Comparison of ENCODE assay signal across 19 cellular contexts in genomic region chr14:53093206-53093605, GRCh38. TPM values are rescaled to one million over a fixed set of nuclear protein-coding genes. Genes with fewer than 3 reads are reported as not detected.
DNase-seq lines count a peak whose midpoint lies in the region; TF ChIP-seq lines count a peak whose summit lies in the region.
"Had no signal": no experiment of that assay in that cellular context is flagged by ENCODE, and none has a peak within 500 bp of the region (broad histone marks: within the 10 kb centered on the region; RNA-seq: fewer than 3 reads in every experiment).

No MANE protein-coding gene starts in this region.

- H3K18ac ChIP-seq in mesenchymal stem cell (ENCODE audit: low read depth in 1 of 2, low read length in 2 of 2) = no peak overlapping the region

- H3K27ac ChIP-seq in mesenchymal stem cell (ENCODE audit: low read length, poor library complexity, severe bottlenecking) (no peak overlapping the region), esophagus muscularis mucosa (replicated peaks in 1 of 4) (no peak overlapping the region)
- H3K27ac ChIP-seq: adrenal gland, C4-2B, cardiac muscle cell, left ventricle myocardium inferior, prostate gland, RWPE1, skin epidermis, upper lobe of right lung had no signal

- TF ChIP-seq CTCF in BJ (IDR thresholded peaks at IDR 0.05; ENCODE audit: insufficient read depth, low read depth, low read length) = no peak
- no peak for TF ChIP-seq CTCF in esophagus muscularis mucosa (IDR thresholded peaks at IDR 0.05)

- H3K9me3 ChIP-seq in mesenchymal stem cell (ENCODE audit: control insufficient read depth, low read length) = no peaks in the 10 kb centered on the region
- peaks cover 0 to 3% (median 0%) of the 10 kb centered on the region in 4 donors for H3K9me3 ChIP-seq in esophagus muscularis mucosa
- H3K9me3 ChIP-seq: adrenal gland, prostate gland, upper lobe of right lung had no signal

- no peak overlapping the region for H3K23ac ChIP-seq in mesenchymal stem cell (ENCODE audit: low read length in 2 of 2)

- intact Hi-C loops in esophagus muscularis mucosa (cut with DNase I) = no loop called here

- no peaks in the 10 kb centered on the region for H3K4me1 ChIP-seq in mesenchymal stem cell (ENCODE audit: control insufficient read depth, insufficient read depth, low read depth, low read length)
- no peaks in the 10 kb centered on the region for H3K4me1 ChIP-seq in esophagus muscularis mucosa
- H3K4me1 ChIP-seq: adrenal gland, left ventricle myocardium inferior, prostate gland, upper lobe of right lung had no signal

- no peak overlapping the region for H3K4ac ChIP-seq in mesenchymal stem cell (ENCODE audit: low read depth in 1 of 2, low read length in 2 of 2)

- no peak overlapping the region for H2BK12ac ChIP-seq in mesenchymal stem cell (ENCODE audit: low read length in 2 of 2)

- H3K36me3 ChIP-seq in BJ (ENCODE audit: control insufficient read depth, insufficient read depth, low read length) (no peaks in the 10 kb centered on the region), mesenchymal stem cell (ENCODE audit: control insufficient read depth in 1 of 2, insufficient read depth in 2 of 2, low read depth in 1 of 2, low read length in 2 of 2) (peaks cover 0 to 30% of the 10 kb centered on the region in 2 experiments), esophagus muscularis mucosa (peaks cover 0 to 13% (median 8%) of the 10 kb centered on the region in 4 donors)
- H3K36me3 ChIP-seq: adrenal gland, prostate gland, upper lobe of right lung had no signal

- H2AFZ ChIP-seq in mesenchymal stem cell (ENCODE audit: low read depth, low read length) = no peak overlapping the region

- DNase-seq in BJ (ENCODE audit: low read depth) (peak; percentile 5), HS-5 (ENCODE audit: low read depth) (peak; percentile 6), dedifferentiated amniotic fluid mesenchymal stem cell (ENCODE audit: extremely low spot score) (peak; percentile 57), mesenchymal stem cell (no peak), esophagus muscularis mucosa (ENCODE audit: extremely low spot score) (no peak), hypothalamus (lab: John Stamatoyannopoulos, UW) (no peak)
- no peak for DNase-seq in activated CD4-positive, CD25-positive, alpha-beta regulatory T cell treated with anti-CD3 and anti-CD28 coated beads, Interleukin-2, amount 50 U/mL, for 72 hours
- DNase-seq: adrenal gland; left ventricle myocardium inferior; NCI-H1417; NCI-H524 treated with DMSO at 0.1 percent for 48 hours; stimulated activated CD4-positive, alpha-beta T cell treated with anti-CD3 and anti-CD28 coated beads, Interleukin-4, amount 100 ng/mL, for 24 hours; T1000; upper lobe of right lung had no signal

- no CpG with 5 or more reads among the region's 1 CpG for WGBS in mesenchymal stem cell
- 100% methylated on average over 1 of the region's 1 CpG for WGBS in esophagus muscularis mucosa

- TF ChIP-seq POLR2A in esophagus muscularis mucosa (IDR thresholded peaks at IDR 0.05; ENCODE audit: low read depth) = no peak

- no peak for TF ChIP-seq EP300 in esophagus muscularis mucosa (IDR thresholded peaks at IDR 0.05)

- POLR2A ChIA-PET in BJ (lab: Charles Lee) = no interaction called here

- H3K4me3 ChIP-seq in BJ (ENCODE audit: low read depth, low read length) (no peak overlapping the region), mesenchymal stem cell (ENCODE audit: insufficient read depth in 1 of 2, low read depth in 1 of 2, low read length in 2 of 2) (no peak overlapping the region), esophagus muscularis mucosa (no peak overlapping the region)
- H3K4me3 ChIP-seq: adrenal gland, cardiac muscle cell, left ventricle myocardium inferior, prostate gland, skin epidermis, upper lobe of right lung had no signal

- no peak overlapping the region for H4K91ac ChIP-seq in mesenchymal stem cell (ENCODE audit: low read length)

- H4K8ac ChIP-seq in mesenchymal stem cell (ENCODE audit: low read length) = no peak overlapping the region

- CTCF ChIA-PET in BJ (lab: Yijun Ruan, JAX) = no interaction called here

- H3K4me2 ChIP-seq in mesenchymal stem cell (ENCODE audit: low read length, poor library complexity, severe bottlenecking) = no peak overlapping the region

- H3K27me3 ChIP-seq in BJ (ENCODE audit: control insufficient read depth, insufficient read depth, low read length) (no peaks in the 10 kb centered on the region), mesenchymal stem cell (ENCODE audit: control insufficient read depth in 1 of 2, insufficient read depth in 1 of 2, low read length in 2 of 2) (no peaks in the 10 kb centered on the region), esophagus muscularis mucosa (no peaks in the 10 kb centered on the region)
- H3K27me3 ChIP-seq: adrenal gland, cardiac muscle cell, upper lobe of right lung had no signal

- H3K79me1 ChIP-seq in mesenchymal stem cell (replicated peaks; ENCODE audit: low read length, poor library complexity, severe bottlenecking) = no peaks in the 10 kb centered on the region

- H3K14ac ChIP-seq in mesenchymal stem cell (ENCODE audit: low read length in 2 of 2) = no peak overlapping the region

- no peak overlapping the region for H2BK120ac ChIP-seq in mesenchymal stem cell (ENCODE audit: low read depth, low read length)

- H2BK15ac ChIP-seq in mesenchymal stem cell (ENCODE audit: low read depth, poor library complexity, severe bottlenecking) = no peak overlapping the region

- peak overlapping the region; percentile 70 for H3K9ac ChIP-seq in mesenchymal stem cell (ENCODE audit: low read length)

- H2AK5ac ChIP-seq in mesenchymal stem cell (ENCODE audit: low read length, severe bottlenecking) = no peak overlapping the region

- no peak overlapping the region for H2BK5ac ChIP-seq in mesenchymal stem cell (ENCODE audit: low read depth, low read length, poor library complexity, severe bottlenecking)

RNA-seq across cellular contexts. Expression of gene DDHD1, which starts 59.9 kb away (rescaled TPM):
- polyA plus RNA-seq in BJ (2011; rRNA removed) = 4.1 and 7.6 TPM in 2 replicates
- polyA minus RNA-seq in BJ (2011; rRNA and poly(A)+ RNA removed) = 7.5 and 12.2 TPM in 2 replicates
- 5.7 TPM for polyA plus RNA-seq in mesenchymal stem cell (2013, experiment 1 of 2)
- polyA plus RNA-seq in mesenchymal stem cell (2013, experiment 2 of 2) = 6.4 TPM
- total RNA-seq in esophagus muscularis mucosa = 10 to 100 TPM; 15.4 to 19.9 (median 16.2) TPM

Comparison
In these comparisons a context has a peak if more than half of its experiments do, and no peak if none do; other contexts are left out.
1. DNase-seq: peak in BJ (single experiment), HS-5 (single experiment) and dedifferentiated amniotic fluid mesenchymal stem cell (single experiment); none in mesenchymal stem cell (single experiment), esophagus muscularis mucosa (single experiment), activated CD4-positive, CD25-positive, alpha-beta regulatory T cell treated with anti-CD3 and anti-CD28 coated beads, Interleukin-2, amount 50 U/mL, for 72 hours (single experiment) and hypothalamus (0 of 51).